Comparison of ENCODE assay signal across 1 cellular context in genomic region chr17:37698132-37698615, GRCh38.
TF ChIP-seq lines count a peak whose summit lies in the region.

No MANE protein-coding gene starts in this region.

TF ChIP-seq in HepG2, 621 proteins besides CTCF, POLR2A, EP300 and RAD21 (continued from another document and continues in another):
- TF ChIP-seq GATA4 (IDR thresholded peaks at IDR 0.05; ENCODE audit: borderline replicate concordance, low read depth) (peak; percentile 86; the same call in 1 of the 2 replicates), HINFP (CRISPR knock-in tag; IDR thresholded peaks at IDR 0.05; ENCODE audit: low read depth) (no peak), ZNF3 (CRISPR knock-in tag; IDR thresholded peaks at IDR 0.05) (peak; percentile 62; the same call in 1 of the 2 replicates), RFXAP (CRISPR knock-in tag; IDR thresholded peaks at IDR 0.05; ENCODE audit: borderline replicate concordance) (no peak), PBX3 (CRISPR knock-in tag; IDR thresholded peaks at IDR 0.05; ENCODE audit: borderline replicate concordance) (no peak), REST (IDR thresholded peaks at IDR 0.05; ENCODE audit: borderline replicate concordance in 1 of 2, low read depth in 1 of 2, low read length in 2 of 2) (peak in 1 of 2 experiments; percentile 63; a peak in 1 of 4 replicates), ELF3 (CRISPR knock-in tag; IDR thresholded peaks at IDR 0.05) (peak; percentile 31; the same call in 1 of the 2 replicates), ZNF629 (CRISPR knock-in tag; conservative IDR thresholded peaks at IDR 0.05) (no peak), ZBTB46 (CRISPR knock-in tag; IDR thresholded peaks at IDR 0.05; ENCODE audit: borderline replicate concordance) (no peak), MATR3 (CRISPR knock-in tag; IDR thresholded peaks at IDR 0.05) (no peak), ZNF816 (CRISPR knock-in tag; IDR thresholded peaks at IDR 0.05; ENCODE audit: borderline replicate concordance) (no peak), AGO2 (optimal IDR thresholded peaks at IDR 0.05; ENCODE audit: low read depth, low read length) (no peak), MTERF4 (CRISPR knock-in tag; IDR thresholded peaks at IDR 0.05) (no peak), PREB (CRISPR knock-in tag; IDR thresholded peaks at IDR 0.05) (no peak), ZSCAN30 (CRISPR knock-in tag; IDR thresholded peaks at IDR 0.05) (no peak), PLSCR1 (CRISPR knock-in tag; IDR thresholded peaks at IDR 0.05; ENCODE audit: borderline replicate concordance) (no peak), POLR2AphosphoS5 (IDR thresholded peaks at IDR 0.05; ENCODE audit: low read depth, low read length) (no peak), ISL2 (CRISPR knock-in tag; IDR thresholded peaks at IDR 0.05) (peak; percentile 85), HNRNPUL1 (IDR thresholded peaks at IDR 0.05; ENCODE audit: low read depth, low read length) (no peak), ZNF616 (CRISPR knock-in tag; IDR thresholded peaks at IDR 0.05; ENCODE audit: low read depth) (no peak), PAF1 (CRISPR knock-in tag; IDR thresholded peaks at IDR 0.05) (no peak), CREM (IDR thresholded peaks at IDR 0.05) (peak; percentile 73; the same call in 1 of the 2 replicates), CREM (CRISPR knock-in tag; IDR thresholded peaks at IDR 0.05) (no peak), BATF2 (CRISPR knock-in tag; IDR thresholded peaks at IDR 0.05) (no peak), SOX13 (IDR thresholded peaks at IDR 0.05) (0 out of 2 replicates have a peak, but pooled peaks have one; percentile 47), SOX13 (CRISPR knock-in tag; conservative IDR thresholded peaks at IDR 0.05 in 1 of 2, IDR thresholded peaks at IDR 0.05 in 1 of 2) (peak in 1 of 2 experiments; percentile 87; a peak in 2 of 4 replicates), KLF12 (CRISPR knock-in tag; IDR thresholded peaks at IDR 0.05; ENCODE audit: borderline replicate concordance) (no peak), ZBTB34 (CRISPR knock-in tag; IDR thresholded peaks at IDR 0.05) (no peak), HMGXB4 (CRISPR knock-in tag; IDR thresholded peaks at IDR 0.05; ENCODE audit: borderline replicate concordance in 1 of 2, low read depth in 1 of 2) (peak; percentile 29 to 43; a peak in 2 of 4 replicates), FOXC1 (CRISPR knock-in tag; IDR thresholded peaks at IDR 0.05; ENCODE audit: borderline replicate concordance) (no peak), HIC2 (CRISPR knock-in tag; IDR thresholded peaks at IDR 0.05; ENCODE audit: low read depth) (no peak), ZNF292 (CRISPR knock-in tag; IDR thresholded peaks at IDR 0.05; ENCODE audit: borderline replicate concordance, low read depth) (peak; percentile 75; the same call in 1 of the 2 replicates), SIX1 (CRISPR knock-in tag; IDR thresholded peaks at IDR 0.05; ENCODE audit: borderline replicate concordance) (0 out of 2 replicates have a peak, but pooled peaks have one; percentile 58), ZNF563 (CRISPR knock-in tag; IDR thresholded peaks at IDR 0.05) (no peak), IKZF5 (CRISPR knock-in tag; IDR thresholded peaks at IDR 0.05) (peak; percentile 43; the same call in 1 of the 2 replicates), FOXK2 (IDR thresholded peaks at IDR 0.05) (0 out of 2 replicates have a peak, but pooled peaks have one; percentile 17), TRIM24 (CRISPR knock-in tag; IDR thresholded peaks at IDR 0.05) (no peak), ZMYM4 (CRISPR knock-in tag; IDR thresholded peaks at IDR 0.05) (peak; percentile 15; the same call in 1 of the 2 replicates), ZNF160 (CRISPR knock-in tag; IDR thresholded peaks at IDR 0.05) (no peak), PCBP2 (optimal IDR thresholded peaks at IDR 0.05; ENCODE audit: low read depth, low read length, poor library complexity, severe bottlenecking) (no peak), RARG (CRISPR knock-in tag; IDR thresholded peaks at IDR 0.05; ENCODE audit: low read depth) (no peak), HHEX (CRISPR knock-in tag; IDR thresholded peaks at IDR 0.05) (peak; percentile 23; the same call in 1 of the 2 replicates), CAMTA2 (CRISPR knock-in tag; IDR thresholded peaks at IDR 0.05; ENCODE audit: borderline replicate concordance) (no peak), FOXO1 (CRISPR knock-in tag; IDR thresholded peaks at IDR 0.05) (peak; percentile 79)
